24 cellular contexts compared by ENCODE assay signal in the genomic region with DNA sequence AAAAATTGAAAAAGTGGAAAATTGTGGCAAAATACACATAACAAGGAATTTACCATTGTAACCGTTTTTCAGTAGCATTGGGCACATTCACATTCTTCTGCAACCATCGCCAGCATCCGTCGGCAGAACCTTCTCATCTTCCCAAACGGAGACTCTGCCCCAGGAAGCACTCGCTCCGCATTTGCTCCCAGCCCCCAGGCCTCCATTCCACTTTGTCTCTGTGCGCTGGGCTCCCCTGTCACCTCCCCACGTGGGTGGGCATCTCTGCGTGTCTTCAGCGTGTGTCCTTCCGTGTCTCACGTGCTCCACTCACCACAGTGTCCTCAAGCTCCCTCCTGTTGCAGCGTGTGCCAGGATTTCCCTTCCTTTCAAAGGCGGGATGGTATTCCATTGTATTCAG. TPM values are rescaled to one million over a fixed set of nuclear protein-coding genes. Genes with fewer than 3 reads are reported as not detected.
A peak's percentile ranks its signal among the peaks of the same experiment; 100 is the strongest.
DNase-seq lines count a peak whose midpoint lies in the region; ATAC-seq, FAIRE-seq and TF ChIP-seq lines count a peak whose summit lies in the region.
"Had no signal": no experiment of that assay in that cellular context is flagged by ENCODE, and none has a peak within 500 bp of the region (broad histone marks: within the 10 kb centered on the region; RNA-seq: fewer than 3 reads in every experiment).

No MANE protein-coding gene starts in this region.

- WGBS in IMR-90 (ENCODE audit: extremely low coverage in 2 of 2, insufficient read length in 1 of 2), 2 experiments: 42% methylated on average over 6 of the region's 15 CpGs; no CpG with 5 or more reads in 1 of the 2 experiments
- WGBS in spleen, 5 donors: 85 to 93% (median 87%) methylated on average over 15 of the region's 15 CpGs

- no peak overlapping the region for H3K4me3 Mint-ChIP-seq in activated naive CD8-positive, alpha-beta T cell
- no peak overlapping the region for H3K4me3 Mint-ChIP-seq in activated naive CD8-positive, alpha-beta T cell treated with anti-CD3 and anti-CD28 coated beads, Interleukin-2, amount 50 U/mL, for 24 hours

- H3K9ac ChIP-seq in IMR-90 (ENCODE audit: low read depth, low read length): no peak overlapping the region
- no peak overlapping the region for H3K9ac ChIP-seq in kidney (ENCODE audit: low read length in 2 of 2)

- H2AK5ac ChIP-seq in IMR-90 (ENCODE audit: low read depth, low read length): no peak overlapping the region

- no peak overlapping the region for H2BK20ac ChIP-seq in IMR-90 (ENCODE audit: low read depth, low read length)

- no peaks in the 10 kb centered on the region for H3K9me3 Mint-ChIP-seq in activated naive CD8-positive, alpha-beta T cell (ENCODE audit: low read depth)
- no peaks in the 10 kb centered on the region for H3K9me3 Mint-ChIP-seq in activated naive CD8-positive, alpha-beta T cell treated with anti-CD3 and anti-CD28 coated beads, Interleukin-2, amount 50 U/mL, for 24 hours

- CTCF ChIA-PET in IMR-90 (lab: Yijun Ruan, JAX): no interaction called here

- TF ChIP-seq POLR2A in IMR-90 (IDR thresholded peaks at IDR 0.05; ENCODE audit: low read depth, low read length): no peak
- no peak for TF ChIP-seq POLR2A in spleen (IDR thresholded peaks at IDR 0.05)

- peaks cover 33% of the 10 kb centered on the region for H3K4me1 Mint-ChIP-seq in activated naive CD8-positive, alpha-beta T cell (ENCODE audit: low read depth)
- peaks cover 26% of the 10 kb centered on the region for H3K4me1 Mint-ChIP-seq in activated naive CD8-positive, alpha-beta T cell treated with anti-CD3 and anti-CD28 coated beads, Interleukin-2, amount 50 U/mL, for 24 hours

- POLR2A ChIA-PET in IMR-90 (lab: Charles Lee; ENCODE audit: unreplicated experiment): no interaction called here

- H2BK120ac ChIP-seq in IMR-90 (ENCODE audit: low read depth, low read length): no peak overlapping the region

- no peak overlapping the region for H2AFZ ChIP-seq in IMR-90 (replicated peaks; ENCODE audit: low read length, poor library complexity)

- no peak for ATAC-seq in activated naive CD8-positive, alpha-beta T cell treated with anti-CD3 and anti-CD28 coated beads, Interleukin-2, amount 50 U/mL, for 24 hours
- ATAC-seq in IMR-90 (ENCODE audit: low read depth) (no peak), HG03520 (IDR thresholded peaks at IDR 0.05; ENCODE audit: unreplicated experiment) (no peak)
- ATAC-seq: A549, K562 had no signal

- H3K4me2 ChIP-seq in IMR-90 (ENCODE audit: low read depth, low read length): no peak overlapping the region
- H3K4me2 ChIP-seq: A549 had no signal

- peak overlapping the region; percentile 75 for H3K27ac Mint-ChIP-seq in activated naive CD8-positive, alpha-beta T cell
- H3K27ac Mint-ChIP-seq in activated naive CD8-positive, alpha-beta T cell treated with anti-CD3 and anti-CD28 coated beads, Interleukin-2, amount 50 U/mL, for 24 hours: no peak overlapping the region

- TF ChIP-seq CTCF in IMR-90 (conservative IDR thresholded peaks at IDR 0.05; ENCODE audit: low read depth, low read length): no peak
- TF ChIP-seq CTCF in kidney (IDR thresholded peaks at IDR 0.05; ENCODE audit: borderline replicate concordance, extremely low read depth, insufficient read depth): no peak
- TF ChIP-seq CTCF in spleen (IDR thresholded peaks at IDR 0.05 in 8 of 11, conservative IDR thresholded peaks at IDR 0.05 in 3 of 11): no peak

- H3K9me3 ChIP-seq in IMR-90 (ENCODE audit: control insufficient read depth, insufficient read depth, low read length): no peaks in the 10 kb centered on the region
- no peaks in the 10 kb centered on the region for H3K9me3 ChIP-seq in kidney (ENCODE audit: control insufficient read depth in 1 of 2, low read length in 2 of 2)
- H3K9me3 ChIP-seq in spleen: no peaks in the 10 kb centered on the region
- H3K9me3 ChIP-seq: A549, HAP-1 had no signal

- peak overlapping the region; percentile 70 for H2AK9ac ChIP-seq in IMR-90 (replicated peaks; ENCODE audit: low read depth, low read length, poor library complexity)

- H3K36me3 Mint-ChIP-seq in activated naive CD8-positive, alpha-beta T cell: peaks cover 5% of the 10 kb centered on the region
- H3K36me3 Mint-ChIP-seq in activated naive CD8-positive, alpha-beta T cell treated with anti-CD3 and anti-CD28 coated beads, Interleukin-2, amount 50 U/mL, for 24 hours (ENCODE audit: low read depth): peaks cover 42% of the 10 kb centered on the region

- intact Hi-C loops in IMR-90 (cut with micrococcal nuclease) (no loop called here), kidney (cut with DNase I) (no loop called here), spleen (cut with DNase I; ENCODE audit: low total_unique reads) (no loop called here)

- no peak overlapping the region for H4K91ac ChIP-seq in IMR-90 (ENCODE audit: insufficient read depth, low read depth, low read length)

- H3K23ac ChIP-seq in IMR-90 (ENCODE audit: low read depth, low read length): no peak overlapping the region

- no peak overlapping the region for H3K56ac ChIP-seq in IMR-90 (ENCODE audit: extremely low read depth, insufficient read depth, low read length)

- H3K4me1 ChIP-seq in IMR-90 (ENCODE audit: control insufficient read depth, insufficient read depth, low read length): peaks cover 3% of the 10 kb centered on the region; the same call in 1 of the 2 replicates
- H3K4me1 ChIP-seq in kidney (ENCODE audit: control insufficient read depth in 1 of 2, insufficient read depth in 1 of 2, low read depth in 1 of 2, low read length in 2 of 2): peaks cover 0 to 9% of the 10 kb centered on the region in 2 donors
- peaks cover 14 to 40% (median 20%) of the 10 kb centered on the region in 6 donors for H3K4me1 ChIP-seq in spleen
- H3K4me1 ChIP-seq: HAP-1 had no signal

- no peak overlapping the region for H2BK5ac ChIP-seq in IMR-90 (ENCODE audit: low read depth, low read length, poor library complexity, severe bottlenecking)

- H3K27ac ChIP-seq in IMR-90 (ENCODE audit: insufficient read depth, low read length): no peak overlapping the region
- H3K27ac ChIP-seq in kidney (ENCODE audit: low read depth in 2 of 2, low read length in 2 of 2): no peak overlapping the region
- H3K27ac ChIP-seq in spleen: no peak overlapping the region
- H3K27ac ChIP-seq: A549, HL-60 had no signal

- H3K9me1 ChIP-seq in IMR-90 (ENCODE audit: insufficient read depth, low read length): no peaks in the 10 kb centered on the region

- BruUV-seq in IMR-90 (replicated peaks; lab: Mats Ljungman, UMichigan): no TSS peak

- H3K4me3 ChIP-seq in IMR-90 (ENCODE audit: insufficient read depth, low read depth, low read length) (no peak overlapping the region), kidney (ENCODE audit: low read length in 2 of 2) (no peak overlapping the region), spleen (no peak overlapping the region)
- H3K4me3 ChIP-seq: A549, HAP-1, K562 had no signal

- no peak overlapping the region for H4K5ac ChIP-seq in IMR-90 (ENCODE audit: low read depth, low read length)

- FAIRE-seq in kidney (lab: Jason Lieb, UNC): no peak
- FAIRE-seq: A549, GM19239, HTR-8/SVneo, K562, RCC 7860 had no signal

- no peak overlapping the region for H4K8ac ChIP-seq in IMR-90 (ENCODE audit: low read depth in 2 of 2, low read length in 2 of 2)

- H2BK15ac ChIP-seq in IMR-90 (ENCODE audit: low read depth, low read length): no peak overlapping the region

- H3K14ac ChIP-seq in IMR-90 (replicated peaks; ENCODE audit: low read depth, low read length): no peak overlapping the region

- no peaks in the 10 kb centered on the region for H3K79me1 ChIP-seq in IMR-90 (ENCODE audit: low read depth in 1 of 2, low read length in 2 of 2)

- DNase-seq in activated naive CD8-positive, alpha-beta T cell treated with anti-CD3 and anti-CD28 coated beads, Interleukin-2, amount 50 U/mL, for 24 hours: no peak
- DNase-seq in IMR-90: no peak
- peak; percentile 47 for DNase-seq in kidney
- DNase-seq in spleen: peak; percentile 69
- DNase-seq in HCEC 1CT: no peak
- DNase-seq in DMS53 treated with DMSO at 0.1 percent for 48 hours (lab: John Stamatoyannopoulos, UW; ENCODE audit: unreplicated experiment): no peak
- DNase-seq: C1 segment of cervical spinal cord, COR-L47, DMS153, EL, MV-4-11, NCI-H1417, NCI-H187 treated with DMSO at 0.1 percent for 48 hours, NCI-H69, SHP77 had no signal

- no peak overlapping the region for H3K4ac ChIP-seq in IMR-90 (ENCODE audit: low read depth, low read length)

- no peak overlapping the region for H3K18ac ChIP-seq in IMR-90 (ENCODE audit: low read depth, low read length)

- in situ Hi-C loops in IMR-90 (cut with MboI; ENCODE audit: low sequenced_read_pairs): no loop called here

- peaks cover 15% of the 10 kb centered on the region for H3K27me3 ChIP-seq in IMR-90 (ENCODE audit: control insufficient read depth, insufficient read depth, low read length)
- no peaks in the 10 kb centered on the region for H3K27me3 ChIP-seq in spleen (replicated peaks in 1 of 7)

- TF ChIP-seq RAD21 in IMR-90 (IDR thresholded peaks at IDR 0.05; ENCODE audit: low read length): no peak

- no peaks in the 10 kb centered on the region for H4K20me1 ChIP-seq in IMR-90 (ENCODE audit: insufficient read depth, low read length)

- dilution Hi-C loops in IMR-90 (cut with HindIII; ENCODE audit: low sequenced_read_pairs, unreplicated experiment): loop anchor here (10.0 kb wide), 1 partner anchor 121 kb away; no protein-coding TSS in a partner anchor

- H3K36me3 ChIP-seq in IMR-90 (ENCODE audit: control insufficient read depth, insufficient read depth, low read length) (no peaks in the 10 kb centered on the region), kidney (ENCODE audit: control insufficient read depth in 1 of 2, insufficient read depth in 2 of 2, low read length in 2 of 2) (no peaks in the 10 kb centered on the region), spleen (peaks cover 0 to 85% (median 55%) of the 10 kb centered on the region in 6 donors)
- H3K36me3 ChIP-seq: HAP-1 had no signal

- no peaks in the 10 kb centered on the region for H3K27me3 Mint-ChIP-seq in activated naive CD8-positive, alpha-beta T cell
- H3K27me3 Mint-ChIP-seq in activated naive CD8-positive, alpha-beta T cell treated with anti-CD3 and anti-CD28 coated beads, Interleukin-2, amount 50 U/mL, for 24 hours: no peaks in the 10 kb centered on the region

RNA-seq across cellular contexts. Expression of a gene that starts 9.9 kb away (rescaled TPM):
- total RNA-seq in IMR-90 (2012; rRNA removed): under 0.01 TPM in 2 replicates
- polyA plus RNA-seq in IMR-90 (2012; rRNA removed): 0.10 and 0.19 TPM in 2 replicates
- 0.15 and 0.43 TPM in 2 replicates for polyA plus RNA-seq in IMR-90 (2012; cell fraction: cytosol; rRNA removed)
- polyA plus RNA-seq in IMR-90 (2012; cell fraction: nucleus; rRNA removed; ENCODE audit: low replicate concordance): 1.9 and 3.3 TPM in 2 replicates
- total RNA-seq in kidney: 4.2 TPM
- 0.17 TPM for polyA plus RNA-seq in kidney (ENCODE audit: insufficient read depth, low read depth, low replicate concordance)
- total RNA-seq in spleen: 10 to 100 TPM; 17.5 to 33.7 (median 23.1) TPM
- 1 to 10 TPM; 5.0 to 9.0 (median 5.8) TPM for polyA plus RNA-seq in spleen

RNA-seq across cellular contexts. Expression of a gene that starts 34.5 kb away (rescaled TPM):
- total RNA-seq in IMR-90 (2012; rRNA removed) (17.7 and 19.7 TPM in 2 replicates), kidney (6.3 TPM), spleen (10 to 100 TPM in 2 of 7 donors, 1 to 10 TPM in 5; 6.5 to 15.1 (median 8.7) TPM)
- polyA plus RNA-seq in IMR-90 (2012; rRNA removed) (18.6 and 21.4 TPM in 2 replicates), kidney (ENCODE audit: insufficient read depth, low read depth, low replicate concordance) (4.1 TPM), spleen (10 to 100 TPM in 1 of 3 donors, 1 to 10 TPM in 2; 5.8 to 10.5 (median 8.5) TPM)
- 17.8 and 18.2 TPM in 2 replicates for polyA plus RNA-seq in IMR-90 (2012; cell fraction: cytosol; rRNA removed)
- polyA plus RNA-seq in IMR-90 (2012; cell fraction: nucleus; rRNA removed; ENCODE audit: low replicate concordance): 9.9 and 13.1 TPM in 2 replicates

Comparison
In these comparisons a context has a peak if more than half of its experiments do, and no peak if none do; other contexts are left out.
1. DNase-seq: peak in kidney (single experiment) and spleen (single experiment); none in activated naive CD8-positive, alpha-beta T cell treated with anti-CD3 and anti-CD28 coated beads, Interleukin-2, amount 50 U/mL, for 24 hours (single experiment), IMR-90 (single experiment), HCEC 1CT (single experiment) and DMS53 treated with DMSO at 0.1 percent for 48 hours (single experiment).